Comparison of ENCODE assay signal across 1 cellular context in the genomic region with DNA sequence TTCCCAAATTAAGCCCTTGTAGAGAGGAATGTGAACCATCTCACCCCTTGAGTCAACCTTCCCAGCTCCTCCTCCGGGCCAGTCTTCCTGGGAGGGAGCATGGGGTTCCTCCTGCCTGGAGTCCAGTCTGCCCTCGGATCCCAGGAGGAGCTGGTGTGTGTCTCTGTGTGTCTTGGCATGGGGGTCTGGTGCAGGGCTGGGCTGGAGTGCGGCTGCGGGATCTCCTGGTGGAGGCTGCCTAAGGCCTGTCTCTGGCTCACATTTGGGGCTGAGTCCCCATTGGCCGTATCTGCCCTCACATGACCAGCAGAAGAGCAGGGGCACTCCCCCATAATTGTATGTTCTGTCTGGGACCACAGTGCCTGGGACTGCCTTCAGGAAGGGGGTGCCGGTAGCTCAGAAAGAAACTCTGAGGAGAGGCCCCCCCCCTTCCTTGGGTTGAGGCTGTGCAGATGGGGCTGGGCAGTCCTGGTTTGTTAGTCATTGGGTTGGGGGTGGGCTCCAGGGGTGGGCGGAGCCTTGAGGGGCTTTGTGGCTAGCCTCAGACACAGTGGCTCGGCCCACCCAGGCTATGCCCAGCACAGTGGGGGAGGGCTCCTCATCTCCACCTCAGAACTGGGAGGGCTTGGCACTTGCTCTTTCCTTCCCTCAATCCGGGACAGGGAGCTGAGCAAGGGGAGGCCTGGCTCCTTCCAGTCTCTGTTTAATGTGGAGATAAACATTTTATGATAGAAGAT.
TF ChIP-seq lines count a peak whose summit lies in the region.

No MANE protein-coding gene starts in this region.

TF ChIP-seq in GM23338, 12 proteins besides CTCF, POLR2A, EP300 and RAD21 (continued from another document):
- TF ChIP-seq, protein P1, sequence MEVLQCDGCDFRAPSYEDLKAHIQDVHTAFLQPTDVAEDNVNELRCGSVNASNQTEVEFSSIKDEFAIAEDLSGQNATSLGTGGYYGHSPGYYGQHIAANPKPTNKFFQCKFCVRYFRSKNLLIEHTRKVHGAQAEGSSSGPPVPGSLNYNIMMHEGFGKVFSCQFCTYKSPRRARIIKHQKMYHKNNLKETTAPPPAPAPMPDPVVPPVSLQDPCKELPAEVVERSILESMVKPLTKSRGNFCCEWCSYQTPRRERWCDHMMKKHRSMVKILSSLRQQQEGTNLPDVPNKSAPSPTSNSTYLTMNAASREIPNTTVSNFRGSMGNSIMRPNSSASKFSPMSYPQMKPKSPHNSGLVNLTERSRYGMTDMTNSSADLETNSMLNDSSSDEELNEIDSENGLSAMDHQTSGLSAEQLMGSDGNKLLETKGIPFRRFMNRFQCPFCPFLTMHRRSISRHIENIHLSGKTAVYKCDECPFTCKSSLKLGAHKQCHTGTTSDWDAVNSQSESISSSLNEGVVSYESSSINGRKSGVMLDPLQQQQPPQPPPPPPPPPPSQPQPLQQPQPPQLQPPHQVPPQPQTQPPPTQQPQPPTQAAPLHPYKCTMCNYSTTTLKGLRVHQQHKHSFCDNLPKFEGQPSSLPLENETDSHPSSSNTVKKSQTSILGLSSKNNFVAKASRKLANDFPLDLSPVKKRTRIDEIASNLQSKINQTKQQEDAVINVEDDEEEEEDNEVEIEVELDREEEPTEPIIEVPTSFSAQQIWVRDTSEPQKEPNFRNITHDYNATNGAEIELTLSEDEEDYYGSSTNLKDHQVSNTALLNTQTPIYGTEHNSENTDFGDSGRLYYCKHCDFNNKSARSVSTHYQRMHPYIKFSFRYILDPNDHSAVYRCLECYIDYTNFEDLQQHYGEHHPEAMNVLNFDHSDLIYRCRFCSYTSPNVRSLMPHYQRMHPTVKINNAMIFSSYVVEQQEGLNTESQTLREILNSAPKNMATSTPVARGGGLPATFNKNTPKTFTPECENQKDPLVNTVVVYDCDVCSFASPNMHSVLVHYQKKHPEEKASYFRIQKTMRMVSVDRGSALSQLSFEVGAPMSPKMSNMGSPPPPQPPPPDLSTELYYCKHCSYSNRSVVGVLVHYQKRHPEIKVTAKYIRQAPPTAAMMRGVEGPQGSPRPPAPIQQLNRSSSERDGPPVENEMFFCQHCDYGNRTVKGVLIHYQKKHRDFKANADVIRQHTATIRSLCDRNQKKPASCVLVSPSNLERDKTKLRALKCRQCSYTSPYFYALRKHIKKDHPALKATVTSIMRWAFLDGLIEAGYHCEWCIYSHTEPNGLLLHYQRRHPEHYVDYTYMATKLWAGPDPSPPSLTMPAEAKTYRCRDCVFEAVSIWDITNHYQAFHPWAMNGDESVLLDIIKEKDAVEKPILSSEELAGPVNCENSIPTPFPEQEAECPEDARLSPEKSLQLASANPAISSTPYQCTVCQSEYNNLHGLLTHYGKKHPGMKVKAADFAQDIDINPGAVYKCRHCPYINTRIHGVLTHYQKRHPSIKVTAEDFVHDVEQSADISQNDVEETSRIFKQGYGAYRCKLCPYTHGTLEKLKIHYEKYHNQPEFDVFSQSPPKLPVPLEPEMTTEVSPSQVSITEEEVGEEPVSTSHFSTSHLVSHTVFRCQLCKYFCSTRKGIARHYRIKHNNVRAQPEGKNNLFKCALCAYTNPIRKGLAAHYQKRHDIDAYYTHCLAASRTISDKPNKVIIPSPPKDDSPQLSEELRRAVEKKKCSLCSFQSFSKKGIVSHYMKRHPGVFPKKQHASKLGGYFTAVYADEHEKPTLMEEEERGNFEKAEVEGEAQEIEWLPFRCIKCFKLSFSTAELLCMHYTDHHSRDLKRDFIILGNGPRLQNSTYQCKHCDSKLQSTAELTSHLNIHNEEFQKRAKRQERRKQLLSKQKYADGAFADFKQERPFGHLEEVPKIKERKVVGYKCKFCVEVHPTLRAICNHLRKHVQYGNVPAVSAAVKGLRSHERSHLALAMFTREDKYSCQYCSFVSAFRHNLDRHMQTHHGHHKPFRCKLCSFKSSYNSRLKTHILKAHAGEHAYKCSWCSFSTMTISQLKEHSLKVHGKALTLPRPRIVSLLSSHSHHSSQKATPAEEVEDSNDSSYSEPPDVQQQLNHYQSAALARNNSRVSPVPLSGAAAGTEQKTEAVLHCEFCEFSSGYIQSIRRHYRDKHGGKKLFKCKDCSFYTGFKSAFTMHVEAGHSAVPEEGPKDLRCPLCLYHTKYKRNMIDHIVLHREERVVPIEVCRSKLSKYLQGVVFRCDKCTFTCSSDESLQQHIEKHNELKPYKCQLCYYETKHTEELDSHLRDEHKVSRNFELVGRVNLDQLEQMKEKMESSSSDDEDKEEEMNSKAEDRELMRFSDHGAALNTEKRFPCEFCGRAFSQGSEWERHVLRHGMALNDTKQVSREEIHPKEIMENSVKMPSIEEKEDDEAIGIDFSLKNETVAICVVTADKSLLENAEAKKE (CRISPR knock-in tag; IDR thresholded peaks at IDR 0.05): no peak
- TF ChIP-seq JUNB (IDR thresholded peaks at IDR 0.05; ENCODE audit: unreplicated experiment) (no peak), POLR2AphosphoS5 (IDR thresholded peaks at IDR 0.05; ENCODE audit: low read depth) (peak; percentile 51)
